24 cellular contexts compared by ENCODE assay signal in the genomic region with DNA sequence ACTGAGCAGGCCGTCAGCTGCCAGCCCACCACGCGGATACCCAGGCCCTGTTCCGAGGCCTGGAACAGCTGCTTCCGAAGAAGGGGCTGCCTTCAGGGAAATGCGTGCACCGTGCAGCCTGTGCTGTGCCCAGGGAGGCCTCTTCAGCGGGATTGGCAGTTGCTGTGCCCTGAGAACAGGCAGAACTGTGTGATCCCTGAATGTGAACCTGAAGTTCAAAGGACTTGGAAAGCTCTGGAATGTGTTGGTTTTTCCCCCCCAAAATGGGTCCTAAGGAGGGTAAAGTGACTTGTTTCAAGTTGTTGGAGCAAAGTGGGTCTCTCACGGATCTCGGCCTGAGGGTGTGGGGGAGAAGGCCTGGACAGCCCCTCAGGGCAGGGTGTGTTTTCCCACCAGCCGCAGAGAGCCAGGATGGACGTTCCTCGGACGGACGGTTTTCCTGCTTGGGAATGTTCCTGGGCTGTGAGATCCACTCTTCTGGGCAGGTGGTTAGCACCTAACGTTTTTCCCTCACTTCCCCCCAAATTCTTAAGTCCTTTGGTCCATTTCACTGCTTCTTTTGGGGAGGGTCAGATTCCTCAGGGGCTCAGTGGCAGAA. TPM values are rescaled to one million over a fixed set of nuclear protein-coding genes. Genes with fewer than 3 reads are reported as not detected.
DNase-seq lines count a peak whose midpoint lies in the region; ATAC-seq and TF ChIP-seq lines count a peak whose summit lies in the region.
"Had no signal": no experiment of that assay in that cellular context is flagged by ENCODE, and none has a peak within 500 bp of the region (broad histone marks: within the 10 kb centered on the region; RNA-seq: fewer than 3 reads in every experiment).

No MANE protein-coding gene starts in this region.

- CTCF ChIA-PET in HEK293T (lab: Yijun Ruan, JAX): no interaction called here

- POLR2A ChIA-PET in HEK293T (lab: Yijun Ruan, JAX): no interaction called here

- no peak overlapping the region for H3K4me3 ChIP-seq in osteoblast (ENCODE audit: insufficient read depth, low read length)
- H3K4me3 ChIP-seq: PC-9, SJSA1 had no signal

- H3K79me2 ChIP-seq in osteoblast (ENCODE audit: insufficient read depth, low read length): no peaks in the 10 kb centered on the region

- no peak for TF ChIP-seq CTCF in osteoblast (IDR thresholded peaks at IDR 0.05; ENCODE audit: extremely low read depth, low read depth, low read length)

- H3K27ac ChIP-seq in osteoblast (ENCODE audit: low read depth, low read length): no peak overlapping the region
- H3K27ac ChIP-seq: foreskin keratinocyte, PC-9, SJSA1, WERI-Rb-1 had no signal

- H4K20me1 ChIP-seq in osteoblast (ENCODE audit: insufficient read depth, low read length): peaks cover 23% of the 10 kb centered on the region

- H2AFZ ChIP-seq in osteoblast (ENCODE audit: low read length): no peak overlapping the region
- H2AFZ ChIP-seq: PC-9 had no signal

- H3K36me3 ChIP-seq in osteoblast (ENCODE audit: insufficient read depth, low read length): peaks cover 8% of the 10 kb centered on the region

- no peaks in the 10 kb centered on the region for H3K9me3 ChIP-seq in osteoblast (ENCODE audit: low read depth, low read length)
- H3K9me3 ChIP-seq: SJSA1 had no signal

- DNase-seq in ELF-1 (ENCODE audit: low read depth, low spot score) (peak; percentile 15), HEK293T (ENCODE audit: extremely low spot score) (peak; percentile 4), iPS-NIHi11 (ENCODE audit: low spot score) (peak; percentile 24), osteoblast (ENCODE audit: insufficient read length, low spot score, missing footprints) (peak; percentile 88), NCI-H524 treated with DMSO at 0.1 percent for 48 hours (lab: John Stamatoyannopoulos, UW) (no peak), NCI-H2196 (lab: John Stamatoyannopoulos, UW; ENCODE audit: unreplicated experiment) (no peak)
- DNase-seq: activated CD4-positive, alpha-beta T cell treated with anti-CD3 and anti-CD28 coated beads, Interleukin-2, amount 50 U/mL, for 1 hour; activated effector memory CD4-positive, alpha-beta T cell treated with Interleukin-2 at 50 U/mL for 16 hours; AML-193; COR-L47; dorsolateral prefrontal cortex; foreskin keratinocyte; HFFc6; NCI-H1105; NCI-H748 treated with DMSO at 0.1 percent for 48 hours; PC-9; stimulated activated CD4-positive, alpha-beta T cell treated with anti-CD3 and anti-CD28 coated beads, Interleukin-1b, Interleukin-23, amount 100 ng/mL, for 48 hours; WERI-Rb-1 had no signal

- no peaks in the 10 kb centered on the region for H3K4me1 ChIP-seq in osteoblast (ENCODE audit: insufficient read depth, low read length)
- H3K4me1 ChIP-seq: foreskin keratinocyte, SJSA1 had no signal

- H3K27me3 ChIP-seq in osteoblast (ENCODE audit: insufficient read depth, low read length): peaks cover 11% of the 10 kb centered on the region

- ATAC-seq in GM21528 (IDR thresholded peaks at IDR 0.05; ENCODE audit: low FRiP score, unreplicated experiment): no peak

- H3K4me2 ChIP-seq in osteoblast (ENCODE audit: insufficient read depth, low read length): no peak overlapping the region
- H3K4me2 ChIP-seq: PC-9 had no signal

TF ChIP-seq in HEK293T, 16 proteins besides CTCF, POLR2A, EP300 and RAD21:
- TF ChIP-seq SUZ12 (IDR thresholded peaks at IDR 0.05) (no peak), BHLHE40 (IDR thresholded peaks at IDR 0.05; ENCODE audit: borderline replicate concordance) (no peak), ARNT (IDR thresholded peaks at IDR 0.05) (no peak), TARDBP (IDR thresholded peaks at IDR 0.05) (no peak), ELF4 (IDR thresholded peaks at IDR 0.05) (no peak), L3MBTL2 (conservative IDR thresholded peaks at IDR 0.05) (no peak), FOXK2 (IDR thresholded peaks at IDR 0.05) (no peak), LEF1 (IDR thresholded peaks at IDR 0.05; ENCODE audit: borderline replicate concordance) (no peak), SP1 (IDR thresholded peaks at IDR 0.05) (no peak), FOXM1 (IDR thresholded peaks at IDR 0.05; ENCODE audit: borderline replicate concordance) (no peak), FOXA1 (IDR thresholded peaks at IDR 0.05) (no peak), NFRKB (IDR thresholded peaks at IDR 0.05) (no peak), HDGF (IDR thresholded peaks at IDR 0.05; ENCODE audit: borderline replicate concordance) (no peak), ZNF384 (IDR thresholded peaks at IDR 0.05) (no peak), CTBP1 (IDR thresholded peaks at IDR 0.05; ENCODE audit: borderline replicate concordance) (no peak)
- TF ChIP-seq, protein P1, sequence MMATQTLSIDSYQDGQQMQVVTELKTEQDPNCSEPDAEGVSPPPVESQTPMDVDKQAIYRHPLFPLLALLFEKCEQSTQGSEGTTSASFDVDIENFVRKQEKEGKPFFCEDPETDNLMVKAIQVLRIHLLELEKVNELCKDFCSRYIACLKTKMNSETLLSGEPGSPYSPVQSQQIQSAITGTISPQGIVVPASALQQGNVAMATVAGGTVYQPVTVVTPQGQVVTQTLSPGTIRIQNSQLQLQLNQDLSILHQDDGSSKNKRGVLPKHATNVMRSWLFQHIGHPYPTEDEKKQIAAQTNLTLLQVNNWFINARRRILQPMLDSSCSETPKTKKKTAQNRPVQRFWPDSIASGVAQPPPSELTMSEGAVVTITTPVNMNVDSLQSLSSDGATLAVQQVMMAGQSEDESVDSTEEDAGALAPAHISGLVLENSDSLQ (IDR thresholded peaks at IDR 0.05): no peak

RNA-seq across cellular contexts. Expression of a gene that starts 2.1 kb away (rescaled TPM):
- total RNA-seq in osteoblast: under 0.01 TPM in 2 replicates
- total RNA-seq: cardiac septum; Daoy; foreskin keratinocyte; PC-9; SJSA1; T-helper 2 cell treated with Interferon-gamma antibody and Interleukin-4, amounts not matched to agents 100 ng/mL and 5 ng/mL, for 36 hours; ureter had no signal

RNA-seq across cellular contexts. Expression of a gene that starts 28.4 kb away (rescaled TPM):
- 28.3 and 31.5 TPM in 2 replicates for total RNA-seq in osteoblast

RNA-seq across cellular contexts. Expression of a gene that starts 31.4 kb away (rescaled TPM):
- total RNA-seq in osteoblast: 5.1 and 5.6 TPM in 2 replicates

RNA-seq across cellular contexts. Expression of a gene that starts 43.3 kb away (rescaled TPM):
- total RNA-seq in osteoblast: 5.9 and 7.6 TPM in 2 replicates

RNA-seq across cellular contexts. Expression of a gene that starts 49.2 kb away (rescaled TPM):
- 55.4 and 56.1 TPM in 2 replicates for total RNA-seq in osteoblast

Comparison
In these comparisons a context has a peak if more than half of its experiments do, and no peak if none do; other contexts are left out.
1. DNase-seq: peak in ELF-1 (single experiment), HEK293T (single experiment), iPS-NIHi11 (single experiment) and osteoblast (single experiment); none in NCI-H524 treated with DMSO at 0.1 percent for 48 hours (single experiment) and NCI-H2196 (single experiment).